Comparison of ENCODE assay signal across 8 cellular contexts in genomic region chr2:20822535-20823490, GRCh38. TPM values are rescaled to one million over a fixed set of nuclear protein-coding genes. Genes with fewer than 3 reads are reported as not detected.
DNase-seq lines count a peak whose midpoint lies in the region; ATAC-seq, FAIRE-seq and TF ChIP-seq lines count a peak whose summit lies in the region.

LDAH (minus strand) TSS chr2:20823101; CDS start chr2:20801463, 21,638 bp downstream.

- peak; percentile 88 for TF ChIP-seq POLR2A in GM12891 (IDR thresholded peaks at IDR 0.05; ENCODE audit: low read depth, low read length)
- TF ChIP-seq POLR2A in adrenal gland (IDR thresholded peaks at IDR 0.05), result no peak

- intact Hi-C loops in adrenal gland (cut with DNase I), result no loop called here
- intact Hi-C loops in heart right ventricle (cut with DNase I), result loop anchor here in 1 of 10 donors (10.0 kb wide), 1 partner anchor 158 kb away; the partner anchor contains the start of gene GDF7
- intact Hi-C loops in posterior cingulate gyrus (cut with DNase I), result no loop called here

- H3K4me1 ChIP-seq in adrenal gland (replicated peaks in 1 of 2) (peaks cover 0 to 7% of the 10 kb centered on the region in 2 donors), heart right ventricle (peaks cover 0 to 12% (median 4%) of the 10 kb centered on the region in 9 donors)

- ATAC-seq in HG02798 (IDR thresholded peaks at IDR 0.05; ENCODE audit: poor library complexity, unreplicated experiment) (peak; percentile 94), heart right ventricle (peak; percentile 96 to 99 (median 99))

- no peaks in the 10 kb centered on the region for H3K9me3 ChIP-seq in adrenal gland (replicated peaks in 1 of 3)
- no peaks in the 10 kb centered on the region for H3K9me3 ChIP-seq in heart right ventricle

- DNase-seq in GM12891 (ENCODE audit: insufficient read length, low spot score) (peak; percentile 81), NCI-H1436 (lab: John Stamatoyannopoulos, UW) (peak; percentile 86), T-helper 1 cell (peak; percentile 57 to 84 (median 75)), adrenal gland (peak; percentile 88 to 95 (median 91)), heart right ventricle (peak; percentile 92 to 93), posterior cingulate gyrus (peak; percentile 77 to 98 (median 88)), type B pancreatic cell (ENCODE audit: extremely low spot score, unreplicated experiment) (peak; percentile 94)

- H3K4me3 ChIP-seq in adrenal gland (peak within 1 kb of the TSS; percentile 40 to 68 (median 60)), heart right ventricle (peak within 1 kb of the TSS; percentile 63 to 97 (median 84))

- H3K36me3 ChIP-seq in adrenal gland (replicated peaks in 1 of 2) (no peaks in the 10 kb centered on the region), heart right ventricle (peaks cover 0 to under 1% (median 0%) of the 10 kb centered on the region in 9 donors)

- 0 to 2% (median 1%) methylated on average over 21 to 46 of the region's 46 CpGs for WGBS in adrenal gland, 4 donors
- WGBS in heart right ventricle, 2 donors, result 1% methylated on average over 46 of the region's 46 CpGs

- FAIRE-seq in GM12891 (lab: Jason Lieb, UNC), result peak; percentile 93

- H3K27ac ChIP-seq in adrenal gland (peak within 1 kb of the TSS; percentile 40 to 96 (median 89)), heart right ventricle (peak within 1 kb of the TSS in 9 of 10 donors; percentile 64 to 96 (median 89))

- no peaks in the 10 kb centered on the region for H3K9me3 Mint-ChIP-seq in type B pancreatic cell

- H3K27ac Mint-ChIP-seq in type B pancreatic cell, result peak within 1 kb of the TSS; percentile 99

- peaks cover 6% of the 10 kb centered on the region for H3K27me3 Mint-ChIP-seq in type B pancreatic cell

- peaks cover 6% of the 10 kb centered on the region for H3K36me3 Mint-ChIP-seq in type B pancreatic cell

- H3K4me1 Mint-ChIP-seq in type B pancreatic cell (ENCODE audit: unreplicated experiment), result peaks cover 3% of the 10 kb centered on the region

- H3K4me3 Mint-ChIP-seq in type B pancreatic cell, result peak within 1 kb of the TSS; percentile 96

- TF ChIP-seq CTCF in adrenal gland (IDR thresholded peaks at IDR 0.05) (peak in 2 of 6 experiments; percentile 16 to 20), heart right ventricle (IDR thresholded peaks at IDR 0.05) (no peak), type B pancreatic cell (conservative IDR thresholded peaks at IDR 0.05) (no peak)

- H3K27me3 ChIP-seq in adrenal gland, result no peaks in the 10 kb centered on the region
- H3K27me3 ChIP-seq in heart right ventricle, result peaks cover 0 to 5% (median 0%) of the 10 kb centered on the region in 7 donors

TF ChIP-seq in GM12891, 5 proteins besides CTCF, POLR2A, EP300 and RAD21:
- TF ChIP-seq POU2F2 (IDR thresholded peaks at IDR 0.05; ENCODE audit: low read depth, low read length) (peak; percentile 51; the same call in 1 of the 2 replicates), SPI1 (IDR thresholded peaks at IDR 0.05; ENCODE audit: low read depth, low read length) (0 out of 2 replicates have a peak, but pooled peaks have one; percentile 26), POLR2AphosphoS5 (IDR thresholded peaks at IDR 0.05; ENCODE audit: low read depth, low read length) (peak; percentile 85), TAF1 (IDR thresholded peaks at IDR 0.05; ENCODE audit: low read depth, low read length) (peak; percentile 76; the same call in 1 of the 2 replicates), PAX5 (IDR thresholded peaks at IDR 0.05; ENCODE audit: insufficient read depth, low read length, severe bottlenecking) (no peak)

RNA-seq across cellular contexts. Expression of gene LDAH, which starts in this region (rescaled TPM):
- 12.2 TPM for polyA plus RNA-seq in GM12891 (2012; ENCODE audit: low read depth, missing spikeins)
- 10 to 100 TPM; 16.8 to 51.0 (median 31.5) TPM for total RNA-seq in adrenal gland
- polyA plus RNA-seq in adrenal gland, result 10 to 100 TPM in 1 of 3 donors, 1 to 10 TPM in 2; 7.0 to 51.7 (median 7.0) TPM
- 10 to 100 TPM in 1 of 10 donors, 1 to 10 TPM in 9; 4.6 to 11.3 (median 6.3) TPM for total RNA-seq in heart right ventricle
- polyA plus RNA-seq in heart right ventricle, result 1 to 10 TPM; 1.5 to 4.1 TPM
- 26.9 and 30.1 TPM in 2 replicates for total RNA-seq in type B pancreatic cell (ENCODE audit: low replicate concordance)

Comparison
In these comparisons a context has a peak if more than half of its experiments do, and no peak if none do; other contexts are left out.
1. Peak in every context shown above with its lines: DNase-seq, ATAC-seq, H3K4me3 ChIP-seq and H3K27ac ChIP-seq.